8 cellular contexts compared by ENCODE assay signal in genomic region chr6:89045585-89045984, GRCh38.
"Had no signal": no experiment of that assay in that cellular context is flagged by ENCODE, and none has a peak within 500 bp of the region (broad histone marks: within the 10 kb centered on the region; RNA-seq: fewer than 3 reads in every experiment).

No MANE protein-coding gene starts in this region.

- H3K9me3 ChIP-seq: adrenal gland, ovary, thyroid gland, vagina had no signal

- H3K4me1 ChIP-seq: thyroid gland had no signal

- H3K4me3 Mint-ChIP-seq: neural crest cell had no signal

- H3K36me3 ChIP-seq: adrenal gland, ovary, thyroid gland, vagina had no signal

- H3K27ac ChIP-seq: adrenal gland, ovary, thyroid gland, vagina had no signal

- H3K27me3 ChIP-seq: adrenal gland, ovary, thyroid gland, vagina had no signal

- DNase-seq: activated naive CD4-positive, alpha-beta T cell treated with anti-CD3 and anti-CD28 coated beads, Interleukin-2, amount 50 U/mL, for 16 hours; ovary; T-helper 2 cell; thyroid gland had no signal

- H3K4me3 ChIP-seq: adrenal gland, ovary, skin epidermis, thyroid gland, vagina had no signal

- H3K9me3 Mint-ChIP-seq: neural crest cell had no signal
